ENCODE assay signal across 11 cellular contexts in genomic region chr18:13261658-13262357, GRCh38. TPM values are rescaled to one million over a fixed set of nuclear protein-coding genes. Genes with fewer than 3 reads are reported as not detected.
A peak's percentile ranks its signal among the peaks of the same experiment; 100 is the strongest.
DNase-seq lines count a peak whose midpoint lies in the region; ATAC-seq and TF ChIP-seq lines count a peak whose summit lies in the region.
"Had no signal": no experiment of that assay in that cellular context is flagged by ENCODE, and none has a peak within 500 bp of the region (broad histone marks: within the 10 kb centered on the region; RNA-seq: fewer than 3 reads in every experiment).

No MANE protein-coding gene starts in this region.

- H3K4me3 ChIP-seq in CD4-positive, alpha-beta memory T cell (ENCODE audit: low read length in 2 of 2) = no peak overlapping the region
- H3K4me3 ChIP-seq in esophagus muscularis mucosa = peak overlapping the region in 2 of 4 donors; percentile 2 to 6
- no peak overlapping the region for H3K4me3 ChIP-seq in sigmoid colon
- H3K4me3 ChIP-seq: SJSA1 had no signal

- H3K4me3 Mint-ChIP-seq in CD4-positive, alpha-beta memory T cell = peak overlapping the region in 7 of 8 donors; percentile 34 to 70 (median 40)
- no peak overlapping the region for H3K4me3 Mint-ChIP-seq in HFFc6

- no peak for DNase-seq in CD4-positive, alpha-beta memory T cell
- DNase-seq in NOMO-1 treated with dmso at 0.1 percent for 144 hours (lab: John Stamatoyannopoulos, UW; ENCODE audit: unreplicated experiment) (peak; percentile 2), esophagus muscularis mucosa (ENCODE audit: extremely low spot score) (no peak), sigmoid colon (no peak), HPDE6-E6E7 (ENCODE audit: extremely low spot score) (no peak), HFFc6 (no peak)
- DNase-seq: NCI-H1092 had no signal

- CTCF ChIA-PET in CD4-positive, alpha-beta memory T cell (lab: Charles Lee; ENCODE audit: partially characterized antibody) = interaction anchor here (0.7 kb wide), 1 partner anchor 18 kb away, joined by 3 read pairs; no protein-coding TSS in a partner anchor

- TF ChIP-seq POLR2A in esophagus muscularis mucosa (IDR thresholded peaks at IDR 0.05; ENCODE audit: low read depth) = no peak
- no peak for TF ChIP-seq POLR2A in sigmoid colon (IDR thresholded peaks at IDR 0.05)

- no peaks in the 10 kb centered on the region for H3K9me3 Mint-ChIP-seq in CD4-positive, alpha-beta memory T cell
- H3K9me3 Mint-ChIP-seq in HFFc6 = peaks cover 10% of the 10 kb centered on the region; the same call in 1 of the 2 replicates

- no peak overlapping the region for H3K27ac ChIP-seq in CD4-positive, alpha-beta memory T cell (ENCODE audit: low read depth, low read length)
- H3K27ac ChIP-seq in esophagus muscularis mucosa (replicated peaks in 1 of 4) = peak overlapping the region; percentile 77 to 85 (median 84)
- H3K27ac ChIP-seq in sigmoid colon = peak overlapping the region; percentile 69 to 79 (median 75)
- H3K27ac ChIP-seq: neutrophil, SJSA1 had no signal

- H3K27me3 ChIP-seq in CD4-positive, alpha-beta memory T cell (ENCODE audit: insufficient read depth, low read length) = no peaks in the 10 kb centered on the region
- no peaks in the 10 kb centered on the region for H3K27me3 ChIP-seq in esophagus muscularis mucosa
- no peaks in the 10 kb centered on the region for H3K27me3 ChIP-seq in sigmoid colon
- H3K27me3 ChIP-seq: neutrophil had no signal

- ATAC-seq in HG02623 (IDR thresholded peaks at IDR 0.05; ENCODE audit: unreplicated experiment) (no peak), HG03469 (IDR thresholded peaks at IDR 0.05; ENCODE audit: unreplicated experiment) (no peak)

- 81% methylated on average over 18 of the region's 26 CpGs for WGBS in esophagus muscularis mucosa
- 79 to 92% methylated on average over 26 of the region's 26 CpGs for WGBS in sigmoid colon, 2 donors

- H3K36me3 Mint-ChIP-seq in CD4-positive, alpha-beta memory T cell = no peaks in the 10 kb centered on the region
- H3K36me3 Mint-ChIP-seq in HFFc6 (ENCODE audit: low read depth) = no peaks in the 10 kb centered on the region

- H3K9me3 ChIP-seq in CD4-positive, alpha-beta memory T cell (ENCODE audit: control insufficient read depth in 1 of 2, low read length in 2 of 2) = no peaks in the 10 kb centered on the region
- no peaks in the 10 kb centered on the region for H3K9me3 ChIP-seq in esophagus muscularis mucosa
- no peaks in the 10 kb centered on the region for H3K9me3 ChIP-seq in sigmoid colon
- H3K9me3 ChIP-seq: neutrophil, SJSA1 had no signal

- POLR2A ChIA-PET in CD4-positive, alpha-beta memory T cell (lab: Charles Lee; ENCODE audit: partially characterized antibody) = interaction anchor here (0.8 to 1.9 kb wide), 3 partner anchors 11 to 17 kb away, joined by 4 to 9 read pairs (median 6); no protein-coding TSS in a partner anchor

- H3K4me1 ChIP-seq in CD4-positive, alpha-beta memory T cell (ENCODE audit: insufficient read depth, low read length) = peaks cover 41% of the 10 kb centered on the region
- H3K4me1 ChIP-seq in esophagus muscularis mucosa = peaks cover 79 to 88% (median 85%) of the 10 kb centered on the region in 4 donors
- H3K4me1 ChIP-seq in sigmoid colon = peaks cover 0 to 84% (median 79%) of the 10 kb centered on the region in 4 donors

- H3K27me3 Mint-ChIP-seq in CD4-positive, alpha-beta memory T cell = peaks cover 2 to 3% of the 10 kb centered on the region in 2 donors
- H3K27me3 Mint-ChIP-seq in HFFc6 (ENCODE audit: insufficient read depth) = peaks cover 19% of the 10 kb centered on the region

- TF ChIP-seq CTCF in esophagus muscularis mucosa (IDR thresholded peaks at IDR 0.05) (no peak), sigmoid colon (IDR thresholded peaks at IDR 0.05) (no peak), HFFc6 (IDR thresholded peaks at IDR 0.05) (no peak)

- peaks cover 22 to 51% (median 39%) of the 10 kb centered on the region in 4 donors for H3K4me1 Mint-ChIP-seq in CD4-positive, alpha-beta memory T cell
- H3K4me1 Mint-ChIP-seq in HFFc6 (ENCODE audit: low read depth) = no peaks in the 10 kb centered on the region

- TF ChIP-seq EP300 in esophagus muscularis mucosa (IDR thresholded peaks at IDR 0.05) (no peak), sigmoid colon (IDR thresholded peaks at IDR 0.05) (no peak)

- peak overlapping the region in 6 of 7 donors; percentile 21 to 82 (median 68) for H3K27ac Mint-ChIP-seq in CD4-positive, alpha-beta memory T cell
- no peak overlapping the region for H3K27ac Mint-ChIP-seq in HFFc6

- intact Hi-C loops in CD4-positive, alpha-beta memory T cell (cut with micrococcal nuclease) = no loop called here
- intact Hi-C loops in esophagus muscularis mucosa (cut with DNase I) = loop anchor here (5.0 kb wide), 1 partner anchor 115 kb away; no protein-coding TSS in a partner anchor
- intact Hi-C loops in sigmoid colon (cut with DNase I) = loop anchor here (5.0 kb wide), 1 partner anchor 120 kb away; no protein-coding TSS in a partner anchor

- H3K36me3 ChIP-seq in CD4-positive, alpha-beta memory T cell (ENCODE audit: insufficient read depth, low read length) = no peaks in the 10 kb centered on the region
- H3K36me3 ChIP-seq in esophagus muscularis mucosa = no peaks in the 10 kb centered on the region
- H3K36me3 ChIP-seq in sigmoid colon = no peaks in the 10 kb centered on the region
- H3K36me3 ChIP-seq: neutrophil, SJSA1 had no signal

RNA-seq across cellular contexts. Expression of gene LDLRAD4, which starts 43.2 kb away (rescaled TPM):
- 10 to 100 TPM; 51.9 to 63.0 TPM for total RNA-seq in CD4-positive, alpha-beta memory T cell
- polyA plus RNA-seq in CD4-positive, alpha-beta memory T cell = 10 to 100 TPM; 17.4 to 21.2 TPM
- total RNA-seq in esophagus muscularis mucosa (10 to 100 TPM; 20.4 to 40.4 (median 35.3) TPM), sigmoid colon (10 to 100 TPM; 17.2 to 28.2 (median 18.2) TPM)
- polyA plus RNA-seq in sigmoid colon = 10 to 100 TPM in 1 of 3 donors, 1 to 10 TPM in 2; 1.2 to 12.2 (median 2.5) TPM
- total RNA-seq in HFFc6 (2021; fragmentation: NEBNext Ultra II Directional; extraction: Animal tissue kit (Norgen Biotek cat#: 25700)) = not detected

Comparison
In these comparisons a context has a peak if more than half of its experiments do, and no peak if none do; other contexts are left out.
1. RNA of gene LDLRAD4, which starts 43.2 kb away (total RNA-seq): 51.9 to 63.0 TPM in CD4-positive, alpha-beta memory T cell, 20.4 to 40.4 TPM in esophagus muscularis mucosa and 17.2 to 28.2 TPM in sigmoid colon; not detected in HFFc6; every median in the first group is over 10 times any median in the second.